15 cellular contexts compared by ENCODE assay signal in genomic region chr20:23165307-23165750, GRCh38.
DNase-seq lines count a peak whose midpoint lies in the region; ATAC-seq, FAIRE-seq and TF ChIP-seq lines count a peak whose summit lies in the region.
"Had no signal": no experiment of that assay in that cellular context is flagged by ENCODE, and none has a peak within 500 bp of the region (broad histone marks: within the 10 kb centered on the region; RNA-seq: fewer than 3 reads in every experiment).

No MANE protein-coding gene starts in this region.

- H3K9me3 ChIP-seq in H9 (ENCODE audit: control insufficient read depth, low read depth, low read length) (no peaks in the 10 kb centered on the region), GM12878 (replicated peaks; ENCODE audit: control insufficient read depth, insufficient read depth, low read length) (no peaks in the 10 kb centered on the region), HepG2 (ENCODE audit: low read length) (no peaks in the 10 kb centered on the region), testis (no peaks in the 10 kb centered on the region)
- H3K9me3 ChIP-seq: gastroesophageal sphincter, psoas muscle had no signal

- FAIRE-seq in GM12878 (lab: Jason Lieb, UNC) (no peak), HepG2 (lab: Jason Lieb, UNC) (no peak)
- FAIRE-seq: D721Med, islet of Langerhans had no signal

- no peak for ATAC-seq in GM12878
- peak; percentile 21 for ATAC-seq in HepG2
- ATAC-seq: gastroesophageal sphincter, psoas muscle had no signal

- H3K79me2 ChIP-seq in H9 (ENCODE audit: insufficient read depth, low read length) (no peaks in the 10 kb centered on the region), GM12878 (ENCODE audit: control insufficient read depth, insufficient read depth, low read length) (no peaks in the 10 kb centered on the region), HepG2 (ENCODE audit: insufficient read depth, low read length) (no peaks in the 10 kb centered on the region)

- TF ChIP-seq RAD21 in GM12878 (IDR thresholded peaks at IDR 0.05; ENCODE audit: insufficient read depth, low read depth, low read length) (peak; percentile 7; the same call in 1 of the 2 replicates), HepG2 (CRISPR knock-in tag; IDR thresholded peaks at IDR 0.05) (0 out of 2 replicates have a peak, but pooled peaks have one; percentile 21)

- H3K4me3 ChIP-seq in GM12878, result no peak overlapping the region
- no peak overlapping the region for H3K4me3 ChIP-seq in HepG2 (replicated peaks in 1 of 3; ENCODE audit: insufficient read depth in 1 of 3, low read depth in 2 of 3, low read length in 3 of 3)
- H3K4me3 ChIP-seq in testis, result no peak overlapping the region
- H3K4me3 ChIP-seq: gastroesophageal sphincter, psoas muscle had no signal

- H3K9ac ChIP-seq in H9 (ENCODE audit: extremely low read depth, insufficient read length, low read length) (no peak overlapping the region), GM12878 (ENCODE audit: control insufficient read depth, insufficient read depth, low read length) (no peak overlapping the region), HepG2 (ENCODE audit: insufficient read depth, low read depth, low read length) (no peak overlapping the region)
- H3K9ac ChIP-seq: KMS-11 had no signal

- TF ChIP-seq POLR2A in GM12878 (IDR thresholded peaks at IDR 0.05; ENCODE audit: low read depth, low read length) (no peak), HepG2 (IDR thresholded peaks at IDR 0.05; ENCODE audit: insufficient read depth in 1 of 2, low read depth in 2 of 2, low read length in 2 of 2) (no peak), testis (IDR thresholded peaks at IDR 0.05) (no peak)

- no peak overlapping the region for H2BK5ac ChIP-seq in H9 (ENCODE audit: insufficient read length, low read length)

- intact Hi-C loops in CD14-positive monocyte (cut with micrococcal nuclease) (no loop called here), GM12878 (cut with micrococcal nuclease; ENCODE audit: unreplicated experiment) (no loop called here), HepG2 (cut with micrococcal nuclease; ENCODE audit: unreplicated experiment) (no loop called here), testis (cut with DNase I; ENCODE audit: low total_unique reads) (no loop called here)

- no peak overlapping the region for H2BK120ac ChIP-seq in H9 (ENCODE audit: low read depth, low read length, poor library complexity, severe bottlenecking)

- H3K23ac ChIP-seq in H9 (ENCODE audit: insufficient read length, low read depth, low read length), result no peak overlapping the region

- H2BK12ac ChIP-seq in H9 (ENCODE audit: insufficient read length, low read depth, low read length), result no peak overlapping the region

- H3K79me1 ChIP-seq in H9 (ENCODE audit: insufficient read depth, low read depth, low read length, poor library complexity, severe bottlenecking), result no peaks in the 10 kb centered on the region

- H3K27me3 ChIP-seq in H9 (ENCODE audit: insufficient read depth, low read length) (no peaks in the 10 kb centered on the region), GM12878 (replicated peaks in 1 of 2; ENCODE audit: control insufficient read depth in 2 of 2, insufficient read depth in 2 of 2, low read length in 1 of 2) (no peaks in the 10 kb centered on the region), HepG2 (ENCODE audit: control insufficient read depth in 1 of 2, insufficient read depth in 2 of 2, low read length in 2 of 2) (peaks cover 4 to 22% of the 10 kb centered on the region in 2 experiments; a peak in 3 of 5 replicates), testis (no peaks in the 10 kb centered on the region)
- H3K27me3 ChIP-seq: gastroesophageal sphincter had no signal

- SMC1A ChIA-PET in GM12878 (lab: Charles Lee; ENCODE audit: uncharacterized antibody, unreplicated experiment), result interaction anchor here (0.6 to 1.7 kb wide), 7 partner anchors 9 to 473 kb away, joined by 3 to 5 read pairs (median 3); no protein-coding TSS in a partner anchor

- H3K36me3 Mint-ChIP-seq in CD14-positive monocyte, result peaks cover 0 to 2% of the 10 kb centered on the region in 2 donors
- no peaks in the 10 kb centered on the region; a peak in 1 of 7 replicates for H3K36me3 Mint-ChIP-seq in H9 (ENCODE audit: insufficient read depth in 1 of 3, low read depth in 3 of 3)

- H3K27me3 Mint-ChIP-seq in CD14-positive monocyte (ENCODE audit: low read depth in 3 of 3), result peaks cover 0 to 7% (median 0%) of the 10 kb centered on the region in 3 donors
- H3K27me3 Mint-ChIP-seq in H9 (ENCODE audit: low read depth), result peaks cover 8% of the 10 kb centered on the region

- no peak overlapping the region for H2BK20ac ChIP-seq in H9 (ENCODE audit: low read depth, low read length, poor library complexity, severe bottlenecking)

- H4K5ac ChIP-seq in H9 (ENCODE audit: insufficient read length, low read depth, low read length), result no peak overlapping the region

- no peak overlapping the region for H4K91ac ChIP-seq in H9 (ENCODE audit: insufficient read length, low read depth, low read length)

- TF ChIP-seq CTCF in CD14-positive monocyte (IDR thresholded peaks at IDR 0.05) (peak; percentile 20), H9 (conservative IDR thresholded peaks at IDR 0.05) (peak; percentile 40), GM12878 (IDR thresholded peaks at IDR 0.05 in 2 of 3, conservative IDR thresholded peaks at IDR 0.05 in 1 of 3; ENCODE audit: control insufficient read depth in 2 of 3, extremely low read depth in 1 of 3, insufficient read depth in 1 of 3, low read depth in 3 of 3, low read length in 3 of 3) (no peak), HepG2 (CRISPR knock-in tag; IDR thresholded peaks at IDR 0.05) (peak; percentile 40), testis (IDR thresholded peaks at IDR 0.05) (no peak)

- no peak for DNase-seq in CD14-positive monocyte (ENCODE audit: low spot score)
- DNase-seq in H9, result peak; percentile 58
- DNase-seq in GM12878 (ENCODE audit: low read depth, low spot score), result no peak
- no peak for DNase-seq in HepG2 (ENCODE audit: low spot score)
- DNase-seq in effector CD8-positive, alpha-beta T cell (lab: John Stamatoyannopoulos, UW), result no peak
- DNase-seq in mesenteric fat pad (ENCODE audit: low spot score), result no peak
- DNase-seq in testis, result no peak
- no peak for DNase-seq in Ammon's horn (ENCODE audit: low spot score)
- DNase-seq: activated gamma-delta T cell treated with Interleukin-2 at 50 U/mL for 16 hours, NCI-H1694 treated with DMSO at 0.1 percent for 48 hours, psoas muscle had no signal

- H3K9me3 Mint-ChIP-seq in CD14-positive monocyte (peaks cover 0 to 9% (median 2%) of the 10 kb centered on the region in 7 donors), H9 (no peaks in the 10 kb centered on the region)

- BruUV-seq in GM12878 (replicated peaks; lab: Mats Ljungman, UMichigan) (no TSS peak), HepG2 (replicated peaks; lab: Mats Ljungman, UMichigan) (no TSS peak)

- in situ Hi-C loops in GM12878 (cut with MboI), result no loop called here
- in situ Hi-C loops in HepG2 (cut with HindIII; ENCODE audit: extremely low pct_ligation_motif_present, low pct_unique_long_range_greater_than_20kb), result no loop called here

- H3K27ac ChIP-seq in H9 (ENCODE audit: insufficient read length, low read depth, low read length) (no peak overlapping the region), GM12878 (ENCODE audit: control insufficient read depth, insufficient read depth) (no peak overlapping the region), HepG2 (ENCODE audit: extremely low read length, insufficient read depth, low read length) (no peak overlapping the region), testis (peak overlapping the region in 1 of 2 donors; percentile 8)
- H3K27ac ChIP-seq: gastroesophageal sphincter, KMS-11, psoas muscle had no signal

- no peak overlapping the region for H3K4ac ChIP-seq in H9 (ENCODE audit: low read depth, low read length)

- H3K18ac ChIP-seq in H9 (ENCODE audit: insufficient read length, low read depth, low read length), result no peak overlapping the region

- TF ChIP-seq EP300 in GM12878 (IDR thresholded peaks at IDR 0.05; ENCODE audit: borderline replicate concordance in 1 of 2, control insufficient read depth in 1 of 2, low read depth in 2 of 2, low read length in 2 of 2), result no peak
- no peak for TF ChIP-seq EP300 in HepG2 (IDR thresholded peaks at IDR 0.05; ENCODE audit: low read depth in 2 of 2, low read length in 2 of 2)
- no peak for TF ChIP-seq EP300 in HepG2 (CRISPR knock-in tag; IDR thresholded peaks at IDR 0.05; ENCODE audit: borderline replicate concordance)

- H3T11ph ChIP-seq in H9 (ENCODE audit: low read length), result no peak overlapping the region

- H3K27ac Mint-ChIP-seq in CD14-positive monocyte (peak overlapping the region in 2 of 7 donors; percentile 35 to 37), H9 (no peak overlapping the region)

- no peak overlapping the region for H2AK5ac ChIP-seq in H9 (ENCODE audit: insufficient read length, low read length)

- H3K4me1 ChIP-seq in H9 (ENCODE audit: insufficient read depth, low read length) (peaks cover 3% of the 10 kb centered on the region; the same call in 1 of the 2 replicates), GM12878 (ENCODE audit: control insufficient read depth, insufficient read depth, low read length) (peaks cover 17% of the 10 kb centered on the region), HepG2 (ENCODE audit: insufficient read depth, low read length) (peaks cover 18% of the 10 kb centered on the region), testis (peaks cover 34% of the 10 kb centered on the region)

- RAD21 ChIA-PET in GM12878 (lab: Charles Lee; ENCODE audit: unreplicated experiment), result interaction anchor here (0.7 to 2.3 kb wide), 7 partner anchors 14 to 474 kb away, joined by 3 to 7 read pairs (median 3); no protein-coding TSS in a partner anchor

- CTCF ChIA-PET in GM12878 (lab: Yijun Ruan, JAX), result interaction anchor here (1.5 to 2.6 kb wide), 4 partner anchors 9 to 35 kb away, joined by 3 to 12 read pairs (median 7); no protein-coding TSS in a partner anchor
- CTCF ChIA-PET in HepG2 (lab: Yijun Ruan, JAX; ENCODE audit: low intra/inter-chr PET ratio, low total read pairs), result no interaction called here

- H3K23me2 ChIP-seq in H9 (ENCODE audit: insufficient read length, low read depth, low read length, poor library complexity, severe bottlenecking), result no peaks in the 10 kb centered on the region

- H3K4me2 ChIP-seq in H9 (ENCODE audit: insufficient read depth, insufficient read length, low read length) (no peak overlapping the region), GM12878 (ENCODE audit: control insufficient read depth, insufficient read depth) (no peak overlapping the region), HepG2 (ENCODE audit: low read depth, low read length) (no peak overlapping the region)
- H3K4me2 ChIP-seq: KMS-11 had no signal

- H2AFZ ChIP-seq in H9 (ENCODE audit: low read length) (no peak overlapping the region), GM12878 (ENCODE audit: control insufficient read depth, low read depth, low read length) (no peak overlapping the region), HepG2 (ENCODE audit: low read length) (no peak overlapping the region)

- no peaks in the 10 kb centered on the region for H3K36me3 ChIP-seq in GM12878 (ENCODE audit: control insufficient read depth in 2 of 2, insufficient read depth in 2 of 2, low read length in 1 of 2)
- no peaks in the 10 kb centered on the region for H3K36me3 ChIP-seq in HepG2 (replicated peaks in 1 of 2; ENCODE audit: control insufficient read depth in 1 of 2, insufficient read depth in 2 of 2, low read length in 2 of 2)
- no peaks in the 10 kb centered on the region for H3K36me3 ChIP-seq in testis (ENCODE audit: low read depth, missing control alignments)
- H3K36me3 ChIP-seq: gastroesophageal sphincter had no signal

- H3K14ac ChIP-seq in H9 (ENCODE audit: insufficient read depth, low read length), result no peak overlapping the region

- no peaks in the 10 kb centered on the region for H4K20me1 ChIP-seq in H9 (ENCODE audit: control insufficient read depth, insufficient read depth, insufficient read length)
- no peaks in the 10 kb centered on the region for H4K20me1 ChIP-seq in GM12878 (ENCODE audit: control insufficient read depth, insufficient read depth)
- H4K20me1 ChIP-seq in HepG2 (ENCODE audit: insufficient read depth, low read length), result no peaks in the 10 kb centered on the region

- H3K4me3 Mint-ChIP-seq in CD14-positive monocyte (no peak overlapping the region), H9 (no peak overlapping the region)

- H2BK15ac ChIP-seq in H9 (ENCODE audit: low read depth, low read length), result no peak overlapping the region

- H3K56ac ChIP-seq in H9 (ENCODE audit: insufficient read length, low read depth, low read length), result no peak overlapping the region

- H4K8ac ChIP-seq in H9 (replicated peaks; ENCODE audit: insufficient read length, low read depth, low read length), result no peak overlapping the region

- H3K4me1 Mint-ChIP-seq in CD14-positive monocyte (peaks cover 38% of the 10 kb centered on the region), H9 (peaks cover 14 to 15% of the 10 kb centered on the region in 2 experiments)

- POLR2A ChIA-PET in GM12878 (lab: Charles Lee) (no interaction called here), HepG2 (lab: Yijun Ruan, JAX) (no interaction called here)

- no CpG with 5 or more reads among the region's 12 CpGs for WGBS in H9 (ENCODE audit: extremely low coverage, insufficient read length, low lambda C conversion rate)
- 43% methylated on average over 12 of the region's 12 CpGs for WGBS in GM12878 (ENCODE audit: insufficient coverage, insufficient replicate concordance, low lambda C conversion rate, missing lambda C conversion rate)
- 53% methylated on average over 12 of the region's 12 CpGs for whole genome bisulfite sequencing in HepG2 (ENCODE audit: low lambda C conversion rate)
- WGBS in testis, 2 donors, result 71 to 79% methylated on average over 12 of the region's 12 CpGs

Comparison
In these comparisons a context has a peak if more than half of its experiments do, and no peak if none do; other contexts are left out.
1. CTCF ChIP-seq: peak in CD14-positive monocyte (single experiment), H9 (single experiment) and HepG2 (single experiment); none in GM12878 (0 of 3) and testis (0 of 3).